Comparison of ENCODE assay signal across 18 cellular contexts in genomic region chr3:133598405-133598804, GRCh38. TPM values are rescaled to one million over a fixed set of nuclear protein-coding genes. Genes with fewer than 3 reads are reported as not detected.
A peak's percentile ranks its signal among the peaks of the same experiment; 100 is the strongest.
DNase-seq lines count a peak whose midpoint lies in the region; ATAC-seq and TF ChIP-seq lines count a peak whose summit lies in the region.
"Had no signal": no experiment of that assay in that cellular context is flagged by ENCODE, and none has a peak within 500 bp of the region (broad histone marks: within the 10 kb centered on the region; RNA-seq: fewer than 3 reads in every experiment).

No MANE protein-coding gene starts in this region.

- H3K36me3 Mint-ChIP-seq in activated T-cell treated with anti-CD3 and anti-CD28 coated beads, Interleukin-2, amount 50 U/mL, for 72 hours (ENCODE audit: insufficient read depth in 2 of 2) = peaks cover 4 to 8% of the 10 kb centered on the region in 2 donors
- H3K36me3 Mint-ChIP-seq in nephron progenitor cell (ENCODE audit: low read depth) = peaks cover 15% of the 10 kb centered on the region
- H3K36me3 Mint-ChIP-seq in naive thymus-derived CD8-positive, alpha-beta T cell = peaks cover 0 to 22% (median 8%) of the 10 kb centered on the region in 3 donors
- peaks cover 0 to 32% (median 6%) of the 10 kb centered on the region in 3 donors for H3K36me3 Mint-ChIP-seq in CD8-positive, alpha-beta memory T cell
- peaks cover 20% of the 10 kb centered on the region for H3K36me3 Mint-ChIP-seq in activated T-helper 1 cell treated with anti-CD3 and anti-CD28 coated beads, Interleukin-12 subunit alpha, Interleukin-12 subunit beta, Interleukin-2, Interleukin-4 antibody, amounts not matched to agents 30 ng/mL and 10 ng/mL and 1 ng/mL, durations not matched to agents 14 hours and 24 hours and 36 hours (ENCODE audit: low read depth)

- H3K79me2 ChIP-seq in PC-9 (ENCODE audit: low read depth) = no peaks in the 10 kb centered on the region

- H3K27me3 ChIP-seq in PC-9 (ENCODE audit: insufficient read depth, low read depth) = no peaks in the 10 kb centered on the region
- H3K27me3 ChIP-seq in CD8-positive, alpha-beta memory T cell (ENCODE audit: insufficient read depth, low read length, poor library complexity, severe bottlenecking) = no peaks in the 10 kb centered on the region
- H3K27me3 ChIP-seq: Peyer's patch had no signal

- 0 out of 2 replicates have a peak overlapping the region, but pooled peaks have one; percentile 25 for H3K27ac ChIP-seq in PC-9
- no peak overlapping the region for H3K27ac ChIP-seq in CD8-positive, alpha-beta memory T cell (ENCODE audit: low read depth, low read length)
- H3K27ac ChIP-seq: Peyer's patch had no signal

- no peaks in the 10 kb centered on the region for H3K36me3 ChIP-seq in PC-9 (ENCODE audit: low read depth)
- H3K36me3 ChIP-seq in CD8-positive, alpha-beta memory T cell (ENCODE audit: insufficient read depth, low read length) = no peaks in the 10 kb centered on the region

- H3F3A ChIP-seq in PC-9 (ENCODE audit: insufficient read depth, low read depth) = 0 out of 2 replicates have a peak, but pooled peaks cover 5% of the 10 kb centered on the region

- DNase-seq in activated T-cell treated with anti-CD3 and anti-CD28 coated beads, Interleukin-2, amount 50 U/mL, for 72 hours = no peak
- DNase-seq in activated T-cell treated with anti-CD3 and anti-CD28 coated beads for 4 hours (no peak), PC-9 (no peak), nephron progenitor cell (no peak)
- DNase-seq in naive thymus-derived CD8-positive, alpha-beta T cell = no peak
- no peak for DNase-seq in CD8-positive, alpha-beta memory T cell
- no peak for DNase-seq in activated T-helper 1 cell treated with anti-CD3 and anti-CD28 coated beads, Interleukin-12 subunit alpha, Interleukin-12 subunit beta, Interleukin-2, Interleukin-4 antibody, amounts not matched to agents 30 ng/mL and 10 ng/mL and 1 ng/mL, durations not matched to agents 14 hours and 24 hours and 36 hours (ENCODE audit: low spot score)
- DNase-seq: NCI-H1105, NCI-H146, NCI-H2029 treated with DMSO at 0.1 percent for 48 hours, NCI-H226, NCI-H510A treated with DMSO at 0.1 percent for 48 hours, NCI-H748 treated with DMSO at 0.1 percent for 48 hours, Peyer's patch had no signal

- BruUV-seq in PC-9 (replicated peaks; lab: Mats Ljungman, UMichigan) = no TSS peak

- CTCF ChIA-PET in PC-9 (lab: Charles Lee) = no interaction called here
- CTCF ChIA-PET in CD8-positive, alpha-beta memory T cell (lab: Charles Lee) = no interaction called here

- no peaks in the 10 kb centered on the region for H4K20me1 ChIP-seq in PC-9 (ENCODE audit: insufficient read depth)

- no peak overlapping the region for H2AFZ ChIP-seq in PC-9

- ATAC-seq in activated T-cell treated with anti-CD3 and anti-CD28 coated beads, Interleukin-2, amount 50 U/mL, for 72 hours (replicated peaks in 1 of 2) = no peak
- no peak for ATAC-seq in naive thymus-derived CD8-positive, alpha-beta T cell
- ATAC-seq: SK-N-SH treated with all-trans-retinoic acid at 6 μM for 48 hours had no signal

- H3K4me3 Mint-ChIP-seq in activated T-cell treated with anti-CD3 and anti-CD28 coated beads, Interleukin-2, amount 50 U/mL, for 72 hours = no peak overlapping the region
- no peak overlapping the region for H3K4me3 Mint-ChIP-seq in nephron progenitor cell
- no peak overlapping the region for H3K4me3 Mint-ChIP-seq in naive thymus-derived CD8-positive, alpha-beta T cell
- H3K4me3 Mint-ChIP-seq in CD8-positive, alpha-beta memory T cell = no peak overlapping the region
- H3K4me3 Mint-ChIP-seq in activated T-helper 1 cell treated with anti-CD3 and anti-CD28 coated beads, Interleukin-12 subunit alpha, Interleukin-12 subunit beta, Interleukin-2, Interleukin-4 antibody, amounts not matched to agents 30 ng/mL and 10 ng/mL and 1 ng/mL, durations not matched to agents 14 hours and 24 hours and 36 hours = no peak overlapping the region
- H3K4me3 Mint-ChIP-seq: CD14-positive monocyte, IgD-negative memory B cell had no signal

- TF ChIP-seq CTCF in PC-9 (conservative IDR thresholded peaks at IDR 0.05) (no peak), nephron progenitor cell (IDR thresholded peaks at IDR 0.05) (no peak)

- no peak overlapping the region for H3K4me2 ChIP-seq in PC-9

- peak overlapping the region; percentile 27 for H3K27ac Mint-ChIP-seq in activated T-cell treated with anti-CD3 and anti-CD28 coated beads, Interleukin-2, amount 50 U/mL, for 72 hours
- H3K27ac Mint-ChIP-seq in nephron progenitor cell = peak overlapping the region; percentile 93
- peak overlapping the region in 3 of 10 donors; percentile 3 to 71 (median 40) for H3K27ac Mint-ChIP-seq in naive thymus-derived CD8-positive, alpha-beta T cell
- H3K27ac Mint-ChIP-seq in CD8-positive, alpha-beta memory T cell = peak overlapping the region in 1 of 8 donors; percentile 26
- H3K27ac Mint-ChIP-seq in activated T-helper 1 cell treated with anti-CD3 and anti-CD28 coated beads, Interleukin-12 subunit alpha, Interleukin-12 subunit beta, Interleukin-2, Interleukin-4 antibody, amounts not matched to agents 30 ng/mL and 10 ng/mL and 1 ng/mL, durations not matched to agents 14 hours and 24 hours and 36 hours = no peak overlapping the region
- H3K27ac Mint-ChIP-seq: CD14-positive monocyte, IgD-negative memory B cell had no signal

- H3K9me2 ChIP-seq in PC-9 (ENCODE audit: insufficient read depth) = no peaks in the 10 kb centered on the region

- H3K4me1 Mint-ChIP-seq in activated T-cell treated with anti-CD3 and anti-CD28 coated beads, Interleukin-2, amount 50 U/mL, for 72 hours (ENCODE audit: low read depth) = peaks cover 22% of the 10 kb centered on the region
- H3K4me1 Mint-ChIP-seq in nephron progenitor cell = no peaks in the 10 kb centered on the region
- peaks cover 0 to 12% (median 2%) of the 10 kb centered on the region in 4 donors for H3K4me1 Mint-ChIP-seq in naive thymus-derived CD8-positive, alpha-beta T cell
- H3K4me1 Mint-ChIP-seq in CD8-positive, alpha-beta memory T cell = peaks cover 5 to 10% (median 10%) of the 10 kb centered on the region in 3 donors
- H3K4me1 Mint-ChIP-seq in activated T-helper 1 cell treated with anti-CD3 and anti-CD28 coated beads, Interleukin-12 subunit alpha, Interleukin-12 subunit beta, Interleukin-2, Interleukin-4 antibody, amounts not matched to agents 30 ng/mL and 10 ng/mL and 1 ng/mL, durations not matched to agents 14 hours and 24 hours and 36 hours (ENCODE audit: low read depth) = peaks cover 19% of the 10 kb centered on the region
- H3K4me1 Mint-ChIP-seq: CD14-positive monocyte, IgD-negative memory B cell had no signal

- H3K27me3 Mint-ChIP-seq in activated T-cell treated with anti-CD3 and anti-CD28 coated beads, Interleukin-2, amount 50 U/mL, for 72 hours (ENCODE audit: low read depth) = no peaks in the 10 kb centered on the region
- H3K27me3 Mint-ChIP-seq in nephron progenitor cell (ENCODE audit: low read depth, poor library complexity) = no peaks in the 10 kb centered on the region
- no peaks in the 10 kb centered on the region for H3K27me3 Mint-ChIP-seq in naive thymus-derived CD8-positive, alpha-beta T cell
- H3K27me3 Mint-ChIP-seq in CD8-positive, alpha-beta memory T cell = no peaks in the 10 kb centered on the region
- no peaks in the 10 kb centered on the region for H3K27me3 Mint-ChIP-seq in activated T-helper 1 cell treated with anti-CD3 and anti-CD28 coated beads, Interleukin-12 subunit alpha, Interleukin-12 subunit beta, Interleukin-2, Interleukin-4 antibody, amounts not matched to agents 30 ng/mL and 10 ng/mL and 1 ng/mL, durations not matched to agents 14 hours and 24 hours and 36 hours (ENCODE audit: insufficient read depth)
- H3K27me3 Mint-ChIP-seq: IgD-negative memory B cell had no signal

- POLR2A ChIA-PET in PC-9 (lab: Charles Lee; ENCODE audit: unreplicated experiment) = no interaction called here
- POLR2A ChIA-PET in naive thymus-derived CD8-positive, alpha-beta T cell (lab: Charles Lee) = no interaction called here
- POLR2A ChIA-PET in CD8-positive, alpha-beta memory T cell (lab: Charles Lee) = no interaction called here

- H3K9me3 Mint-ChIP-seq in activated T-cell treated with anti-CD3 and anti-CD28 coated beads, Interleukin-2, amount 50 U/mL, for 72 hours = no peaks in the 10 kb centered on the region
- no peaks in the 10 kb centered on the region for H3K9me3 Mint-ChIP-seq in nephron progenitor cell
- no peaks in the 10 kb centered on the region for H3K9me3 Mint-ChIP-seq in naive thymus-derived CD8-positive, alpha-beta T cell
- no peaks in the 10 kb centered on the region for H3K9me3 Mint-ChIP-seq in CD8-positive, alpha-beta memory T cell
- H3K9me3 Mint-ChIP-seq in activated T-helper 1 cell treated with anti-CD3 and anti-CD28 coated beads, Interleukin-12 subunit alpha, Interleukin-12 subunit beta, Interleukin-2, Interleukin-4 antibody, amounts not matched to agents 30 ng/mL and 10 ng/mL and 1 ng/mL, durations not matched to agents 14 hours and 24 hours and 36 hours = no peaks in the 10 kb centered on the region
- H3K9me3 Mint-ChIP-seq: IgD-negative memory B cell had no signal

- peaks cover 5% of the 10 kb centered on the region; the same call in 1 of the 2 replicates for H3K4me1 ChIP-seq in PC-9 (replicated peaks; ENCODE audit: insufficient read depth)
- H3K4me1 ChIP-seq in CD8-positive, alpha-beta memory T cell (ENCODE audit: insufficient read depth, low read length) = no peaks in the 10 kb centered on the region
- H3K4me1 ChIP-seq: HAP-1, Peyer's patch had no signal

- intact Hi-C loops in PC-9 (cut with micrococcal nuclease; ENCODE audit: unreplicated experiment) = no loop called here
- intact Hi-C loops in activated T-helper 1 cell treated with anti-CD3 and anti-CD28 coated beads, Interleukin-12 subunit alpha, Interleukin-12 subunit beta, Interleukin-2, Interleukin-4 antibody, amounts not matched to agents 30 ng/mL and 10 ng/mL and 1 ng/mL, durations not matched to agents 14 hours and 24 hours and 36 hours (cut with micrococcal nuclease) = loop anchor here (5.0 kb wide), 1 partner anchor 209 kb away; the partner anchor contains the start of gene SRPRB

- H3K9me3 ChIP-seq in PC-9 (ENCODE audit: insufficient read depth, low read depth) = no peaks in the 10 kb centered on the region
- no peaks in the 10 kb centered on the region for H3K9me3 ChIP-seq in CD8-positive, alpha-beta memory T cell (ENCODE audit: low read length)
- H3K9me3 ChIP-seq: HAP-1, Peyer's patch had no signal

- no peak overlapping the region for H3K4me3 ChIP-seq in PC-9
- no peak overlapping the region for H3K4me3 ChIP-seq in CD8-positive, alpha-beta memory T cell (ENCODE audit: low read length)
- H3K4me3 ChIP-seq: HAP-1, Peyer's patch had no signal

RNA-seq across cellular contexts. Expression of gene CDV3, which starts 24.9 kb away (rescaled TPM):
- 100 to 1,000 TPM; 261 to 288 TPM for total RNA-seq in activated T-cell treated with anti-CD3 and anti-CD28 coated beads, Interleukin-2, amount 50 U/mL, for 72 hours
- total RNA-seq in PC-9 (2021) = 178 and 193 TPM in 2 replicates
- total RNA-seq in naive thymus-derived CD8-positive, alpha-beta T cell = 100 to 1,000 TPM; 210 to 226 TPM
- polyA plus RNA-seq in naive thymus-derived CD8-positive, alpha-beta T cell = 10 to 100 TPM; 41.7 to 82.2 (median 60.3) TPM
- total RNA-seq in CD8-positive, alpha-beta memory T cell = 100 to 1,000 TPM; 298 to 322 TPM
- 71.5 TPM for polyA plus RNA-seq in CD8-positive, alpha-beta memory T cell
- 289 TPM in 2 replicates for total RNA-seq in activated T-helper 1 cell treated with anti-CD3 and anti-CD28 coated beads, Interleukin-12 subunit alpha, Interleukin-12 subunit beta, Interleukin-2, Interleukin-4 antibody, amounts not matched to agents 30 ng/mL and 10 ng/mL and 1 ng/mL, durations not matched to agents 14 hours and 24 hours and 36 hours
